12 cellular contexts compared by ENCODE assay signal in the genomic region with DNA sequence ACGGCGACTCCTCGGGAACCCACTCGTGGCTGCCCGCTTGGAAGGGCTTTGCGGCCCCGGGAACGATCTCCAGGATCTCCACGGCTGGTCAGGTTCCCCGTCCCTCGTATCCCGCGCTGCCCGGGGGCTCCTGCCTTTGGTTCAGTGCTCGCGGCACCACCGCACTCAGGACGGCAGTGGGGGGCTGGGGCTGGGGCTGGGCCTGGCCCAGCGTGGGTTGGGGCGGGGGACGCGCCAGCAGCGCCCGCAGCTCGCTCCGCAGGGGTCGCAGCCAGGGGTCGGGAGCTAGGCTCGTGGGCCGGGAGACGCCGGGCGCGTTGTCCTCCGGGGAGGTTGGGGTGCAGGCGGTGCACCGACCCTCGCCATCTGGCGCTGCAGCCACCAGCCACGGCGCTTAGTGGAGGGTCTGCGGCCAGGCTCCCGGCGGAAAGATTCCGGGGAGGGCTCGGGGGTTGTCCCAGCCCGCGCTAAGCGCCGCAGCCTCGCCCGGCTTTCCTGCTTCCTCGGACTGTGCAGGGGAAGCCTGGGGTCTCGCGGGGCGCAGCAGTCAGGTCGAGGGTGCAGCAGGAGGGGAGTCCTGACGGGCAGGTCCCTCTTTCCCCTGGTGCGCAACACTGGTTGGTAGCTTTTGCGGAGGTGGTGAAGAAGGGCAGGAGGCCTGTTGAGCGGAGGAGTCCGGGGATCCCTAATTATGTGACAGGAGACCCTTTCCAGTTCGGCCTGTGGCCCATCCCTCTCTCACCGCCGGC. TPM values are rescaled to one million over a fixed set of nuclear protein-coding genes. Genes with fewer than 3 reads are reported as not detected.
DNase-seq lines count a peak whose midpoint lies in the region; ATAC-seq, FAIRE-seq and TF ChIP-seq lines count a peak whose summit lies in the region.
"Had no signal": no experiment of that assay in that cellular context is flagged by ENCODE, and none has a peak within 500 bp of the region (broad histone marks: within the 10 kb centered on the region; RNA-seq: fewer than 3 reads in every experiment).

No MANE protein-coding gene starts in this region.

- DNase-seq in activated CD4-positive, alpha-beta T cell treated with anti-CD3 and anti-CD28 coated beads for 1 hour, result peak; percentile 6
- DNase-seq in activated CD4-positive, alpha-beta T cell treated with anti-CD3 and anti-CD28 coated beads for 4 hours, result no peak
- DNase-seq in activated naive CD8-positive, alpha-beta T cell treated with anti-CD3 and anti-CD28 coated beads, Interleukin-2, amount 10 ng/mL, durations not matched to agents 7 days and 5 days, result no peak
- no peak for DNase-seq in memory B cell (ENCODE audit: low spot score in 2 of 2)
- DNase-seq in NCI-H69 (lab: John Stamatoyannopoulos, UW), result no peak
- DNase-seq in prostate gland (ENCODE audit: low spot score), result no peak
- no peak for DNase-seq in D721Med (ENCODE audit: insufficient read length, low spot score)
- DNase-seq: DMS79 treated with DMSO at 0.1 percent for 48 hours, MV-4-11 had no signal

- H3K9me3 ChIP-seq in prostate gland, result no peaks in the 10 kb centered on the region

- no peak overlapping the region for H3K4me3 Mint-ChIP-seq in activated naive CD8-positive, alpha-beta T cell treated with anti-CD3 and anti-CD28 coated beads, Interleukin-2, amount 10 ng/mL, durations not matched to agents 7 days and 5 days
- peak overlapping the region; percentile 21 for H3K4me3 Mint-ChIP-seq in memory B cell
- H3K4me3 Mint-ChIP-seq in stimulated activated memory B cell treated with anti-CD40 and anti-IgM and Interleukin-4, amounts not matched to agents 10 μg/mL and 1 μg/mL and 100 μg/mL, for 72 hours, result peak overlapping the region; percentile 32

- POLR2A ChIA-PET in activated naive CD8-positive, alpha-beta T cell treated with anti-CD3 and anti-CD28 coated beads, Interleukin-2, amount 10 ng/mL, durations not matched to agents 7 days and 5 days (lab: Charles Lee), result interaction anchor here (0.5 kb wide), 1 partner anchor 9 kb away, joined by 3 read pairs; no protein-coding TSS in a partner anchor

- no peaks in the 10 kb centered on the region for H3K4me1 ChIP-seq in prostate gland (replicated peaks)

- no peak for TF ChIP-seq CTCF in prostate gland (IDR thresholded peaks at IDR 0.05)
- TF ChIP-seq CTCF in D721Med (IDR thresholded peaks at IDR 0.05; ENCODE audit: insufficient read depth, missing control alignments), result no peak

- peaks cover 87% of the 10 kb centered on the region for H3K27me3 Mint-ChIP-seq in activated naive CD8-positive, alpha-beta T cell treated with anti-CD3 and anti-CD28 coated beads, Interleukin-2, amount 10 ng/mL, durations not matched to agents 7 days and 5 days
- peaks cover 19% of the 10 kb centered on the region for H3K27me3 Mint-ChIP-seq in memory B cell
- H3K27me3 Mint-ChIP-seq in stimulated activated memory B cell treated with anti-CD40 and anti-IgM and Interleukin-4, amounts not matched to agents 10 μg/mL and 1 μg/mL and 100 μg/mL, for 72 hours, result peaks cover 94% of the 10 kb centered on the region

- no peaks in the 10 kb centered on the region for H3K36me3 Mint-ChIP-seq in activated naive CD8-positive, alpha-beta T cell treated with anti-CD3 and anti-CD28 coated beads, Interleukin-2, amount 10 ng/mL, durations not matched to agents 7 days and 5 days
- H3K36me3 Mint-ChIP-seq in memory B cell, result no peaks in the 10 kb centered on the region
- no peaks in the 10 kb centered on the region for H3K36me3 Mint-ChIP-seq in stimulated activated memory B cell treated with anti-CD40 and anti-IgM and Interleukin-4, amounts not matched to agents 10 μg/mL and 1 μg/mL and 100 μg/mL, for 72 hours

- peaks cover 14% of the 10 kb centered on the region for H3K4me1 Mint-ChIP-seq in activated naive CD8-positive, alpha-beta T cell treated with anti-CD3 and anti-CD28 coated beads, Interleukin-2, amount 10 ng/mL, durations not matched to agents 7 days and 5 days
- H3K4me1 Mint-ChIP-seq in memory B cell, result peaks cover 8% of the 10 kb centered on the region
- H3K4me1 Mint-ChIP-seq in stimulated activated memory B cell treated with anti-CD40 and anti-IgM and Interleukin-4, amounts not matched to agents 10 μg/mL and 1 μg/mL and 100 μg/mL, for 72 hours, result peaks cover 38% of the 10 kb centered on the region

- intact Hi-C loops in prostate gland (cut with DNase I), result no loop called here

- peak overlapping the region; percentile 25 for H3K27ac Mint-ChIP-seq in activated naive CD8-positive, alpha-beta T cell treated with anti-CD3 and anti-CD28 coated beads, Interleukin-2, amount 10 ng/mL, durations not matched to agents 7 days and 5 days
- H3K27ac Mint-ChIP-seq in memory B cell, result no peak overlapping the region
- no peak overlapping the region for H3K27ac Mint-ChIP-seq in stimulated activated memory B cell treated with anti-CD40 and anti-IgM and Interleukin-4, amounts not matched to agents 10 μg/mL and 1 μg/mL and 100 μg/mL, for 72 hours

- no peak overlapping the region for H3K4me3 ChIP-seq in prostate gland

- ATAC-seq in activated naive CD8-positive, alpha-beta T cell treated with anti-CD3 and anti-CD28 coated beads, Interleukin-2, amount 10 ng/mL, durations not matched to agents 7 days and 5 days (ENCODE audit: low read depth), result no peak
- no peak for ATAC-seq in memory B cell (ENCODE audit: low read depth)
- no peak for ATAC-seq in stimulated activated memory B cell treated with anti-CD40 and anti-IgM and Interleukin-4, amounts not matched to agents 10 μg/mL and 1 μg/mL and 100 μg/mL, for 72 hours

- no peaks in the 10 kb centered on the region for H3K9me3 Mint-ChIP-seq in activated naive CD8-positive, alpha-beta T cell treated with anti-CD3 and anti-CD28 coated beads, Interleukin-2, amount 10 ng/mL, durations not matched to agents 7 days and 5 days
- H3K9me3 Mint-ChIP-seq in memory B cell, result no peaks in the 10 kb centered on the region
- no peaks in the 10 kb centered on the region for H3K9me3 Mint-ChIP-seq in stimulated activated memory B cell treated with anti-CD40 and anti-IgM and Interleukin-4, amounts not matched to agents 10 μg/mL and 1 μg/mL and 100 μg/mL, for 72 hours

- no peak for TF ChIP-seq POLR2A in prostate gland (IDR thresholded peaks at IDR 0.05)

- peaks cover 10% of the 10 kb centered on the region for H3K27me3 ChIP-seq in prostate gland (replicated peaks; ENCODE audit: insufficient read depth)

- H3K27ac ChIP-seq in prostate gland, result no peak overlapping the region

- 4% methylated on average over 52 of the region's 65 CpGs for WGBS in prostate gland

- H3K36me3 ChIP-seq in prostate gland, result no peaks in the 10 kb centered on the region

- no peak for FAIRE-seq in D721Med (lab: Jason Lieb, UNC)
- FAIRE-seq: A204.1 had no signal

RNA-seq across cellular contexts. Expression of gene SIM2, which starts 9.0 kb away (rescaled TPM):
- not detected for total RNA-seq in activated naive CD8-positive, alpha-beta T cell treated with anti-CD3 and anti-CD28 coated beads, Interleukin-2, amount 10 ng/mL, durations not matched to agents 7 days and 5 days
- total RNA-seq in prostate gland, result 10 to 100 TPM in 1 of 2 donors, 1 to 10 TPM in 1; 1.0 to 16.3 TPM
- total RNA-seq: mononuclear cell had no signal
